Comparison of ENCODE assay signal across 21 cellular contexts in the genomic region with DNA sequence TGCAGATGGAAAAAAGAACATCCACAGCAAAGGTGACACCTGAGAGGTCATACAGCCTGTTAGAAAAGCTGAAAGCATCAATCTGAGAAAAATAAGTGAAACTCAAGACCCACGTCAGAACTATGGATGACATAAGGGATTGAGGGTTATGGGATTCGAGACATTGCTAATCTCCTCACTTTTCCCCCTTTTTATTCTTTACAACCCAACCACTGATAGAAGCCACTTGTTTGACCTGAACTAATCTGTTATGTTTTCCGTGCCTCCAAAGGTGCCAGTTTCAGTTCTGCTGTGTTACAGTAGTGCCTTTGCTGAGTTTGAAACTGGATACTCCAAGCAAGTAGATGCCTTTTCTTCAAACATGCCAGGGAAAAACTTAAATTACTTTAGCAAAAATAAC.
"Had no signal": no experiment of that assay in that cellular context is flagged by ENCODE, and none has a peak within 500 bp of the region (broad histone marks: within the 10 kb centered on the region; RNA-seq: fewer than 3 reads in every experiment).

No MANE protein-coding gene starts in this region.

- H3K9me3 ChIP-seq: heart left ventricle, testis, upper lobe of left lung had no signal

- H3K27me3 Mint-ChIP-seq: dendritic cell treated with granulocyte-macrophage colony-stimulating factor and Interleukin-4, amounts not matched to agents 40 ng/mL and 50 ng/mL, for 4 days had no signal

- H3K4me3 Mint-ChIP-seq: activated naive CD4-positive, alpha-beta T cell treated with anti-CD3 and anti-CD28 coated beads for 36 hours; dendritic cell treated with granulocyte-macrophage colony-stimulating factor and Interleukin-4, amounts not matched to agents 40 ng/mL and 50 ng/mL, for 4 days; natural killer cell treated with Interleukin-12 subunit alpha and Interleukin-12 subunit beta and Interleukin-15 and Interleukin-18, amount 100 ng/mL, for 72 hours; T-helper 1 cell treated with Interleukin-12 subunit alpha and Interleukin-12 subunit beta and Interleukin-4 antibody, amounts not matched to agents 30 μg/mL and 1 μg/mL, for 36 hours had no signal

- H3K27ac ChIP-seq: heart left ventricle, testis, upper lobe of left lung had no signal

- H3K27me3 ChIP-seq: heart left ventricle, testis, upper lobe of left lung had no signal

- H3K9me3 Mint-ChIP-seq: activated naive CD4-positive, alpha-beta T cell treated with anti-CD3 and anti-CD28 coated beads for 36 hours; dendritic cell treated with granulocyte-macrophage colony-stimulating factor and Interleukin-4, amounts not matched to agents 40 ng/mL and 50 ng/mL, for 4 days; natural killer cell treated with Interleukin-12 subunit alpha and Interleukin-12 subunit beta and Interleukin-15 and Interleukin-18, amount 100 ng/mL, for 72 hours; T-helper 1 cell treated with Interleukin-12 subunit alpha and Interleukin-12 subunit beta and Interleukin-4 antibody, amounts not matched to agents 30 μg/mL and 1 μg/mL, for 36 hours had no signal

- H3K4me3 ChIP-seq: heart left ventricle, testis, upper lobe of left lung had no signal

- ATAC-seq: heart left ventricle; natural killer cell treated with Interleukin-12 subunit alpha and Interleukin-12 subunit beta and Interleukin-15 and Interleukin-18, amount 100 ng/mL, for 72 hours; sciatic nerve had no signal

- H3K4me1 ChIP-seq: testis, upper lobe of left lung had no signal

- DNase-seq: activated CD4-positive, alpha-beta T cell treated with anti-CD3 and anti-CD28 coated beads for 4 hours; activated CD4-positive, alpha-beta T cell treated with anti-CD3 and anti-CD28 coated beads, Interleukin-2, amount 50 U/mL, for 48 hours; activated CD4-positive, CD25-positive, alpha-beta regulatory T cell; activated effector memory CD4-positive, alpha-beta T cell treated with Interleukin-2 at 50 U/mL for 16 hours; activated naive CD4-positive, alpha-beta T cell treated with anti-CD3 and anti-CD28 coated beads for 36 hours; activated T-cell treated with anti-CD3 and anti-CD28 coated beads, Interleukin-2, amount 50 U/mL, for 48 hours; effector CD4-positive, alpha-beta T cell; heart left ventricle; posterior cingulate gyrus; small intestine; stimulated activated CD4-positive, alpha-beta T cell treated with anti-CD3 and anti-CD28 coated beads, Interleukin-15, amount 100 ng/mL, for 24 hours; stimulated activated naive CD4-positive, alpha-beta T cell; T1000; testis; upper lobe of left lung had no signal

- H3K27ac Mint-ChIP-seq: activated naive CD4-positive, alpha-beta T cell treated with anti-CD3 and anti-CD28 coated beads for 36 hours; natural killer cell treated with Interleukin-12 subunit alpha and Interleukin-12 subunit beta and Interleukin-15 and Interleukin-18, amount 100 ng/mL, for 72 hours; T-helper 1 cell treated with Interleukin-12 subunit alpha and Interleukin-12 subunit beta and Interleukin-4 antibody, amounts not matched to agents 30 μg/mL and 1 μg/mL, for 36 hours had no signal

- H3K36me3 Mint-ChIP-seq: natural killer cell treated with Interleukin-12 subunit alpha and Interleukin-12 subunit beta and Interleukin-15 and Interleukin-18, amount 100 ng/mL, for 72 hours had no signal

- H3K36me3 ChIP-seq: heart left ventricle, upper lobe of left lung had no signal

- FAIRE-seq: endometrium, islet of Langerhans, small intestine had no signal
